Comparison of ENCODE assay signal across 1 cellular context in genomic region chr2:111168528-111168929, GRCh38.
TF ChIP-seq lines count a peak whose summit lies in the region.

No MANE protein-coding gene starts in this region.

TF ChIP-seq in SK-N-SH, 30 proteins besides CTCF, POLR2A, EP300 and RAD21 (continued from another document):
- no peak for TF ChIP-seq CHD2 (IDR thresholded peaks at IDR 0.05; ENCODE audit: low read length, partially characterized antibody)
- no peak for TF ChIP-seq NRF1 (IDR thresholded peaks at IDR 0.05; ENCODE audit: low read depth, low read length)
- TF ChIP-seq TCF12 (IDR thresholded peaks at IDR 0.05): peak; percentile 57
- TF ChIP-seq EZH2phosphoT487 (IDR thresholded peaks at IDR 0.05; ENCODE audit: borderline replicate concordance, low read depth): no peak
- TF ChIP-seq TAF1 (IDR thresholded peaks at IDR 0.05; ENCODE audit: borderline replicate concordance, low read depth, low read length): no peak
- TF ChIP-seq FOSL2 (IDR thresholded peaks at IDR 0.05; ENCODE audit: borderline replicate concordance, low read depth): peak; percentile 82
- 0 out of 2 replicates have a peak, but pooled peaks have one; percentile 16 for TF ChIP-seq NFIC (IDR thresholded peaks at IDR 0.05; ENCODE audit: borderline replicate concordance)
- TF ChIP-seq SIN3A (IDR thresholded peaks at IDR 0.05; ENCODE audit: borderline replicate concordance, low read depth, low read length): no peak
- TF ChIP-seq JUND (IDR thresholded peaks at IDR 0.05): peak; percentile 60
